ENCODE assay signal across 19 cellular contexts in genomic region chr4:92776080-92776479, GRCh38.
DNase-seq lines count a peak whose midpoint lies in the region; ATAC-seq, FAIRE-seq and TF ChIP-seq lines count a peak whose summit lies in the region.
"Had no signal": no experiment of that assay in that cellular context is flagged by ENCODE, and none has a peak within 500 bp of the region (broad histone marks: within the 10 kb centered on the region; RNA-seq: fewer than 3 reads in every experiment).

No MANE protein-coding gene starts in this region.

- 79 to 88% (median 87%) methylated on average over 3 of the region's 3 CpGs for WGBS in small intestine, 3 donors
- 80 to 89% (median 85%) methylated on average over 3 of the region's 3 CpGs for WGBS in spleen, 5 donors

- DNase-seq in PC-3 (peak; percentile 54), bronchial epithelial cell (ENCODE audit: low read depth) (peak; percentile 60), small intestine (no peak), spleen (no peak), MG63 (no peak), Kasumi-1 (lab: John Stamatoyannopoulos, UW) (no peak)
- DNase-seq: C1 segment of cervical spinal cord; Calu3; CD4-positive, alpha-beta memory T cell; COR-L47; DMS53; DMS79 treated with DMSO at 0.1 percent for 48 hours; GF-D8; GOT3; HFFc6 had no signal

- FAIRE-seq in bronchial epithelial cell (lab: Jason Lieb, UNC) = no peak
- FAIRE-seq in small intestine (lab: Jason Lieb, UNC) = peak; percentile 44
- FAIRE-seq: GM12891, GM18507, H54 had no signal

- H4K20me1 ChIP-seq in PC-3 (ENCODE audit: low read length) = no peaks in the 10 kb centered on the region

- H3K4me1 ChIP-seq in PC-3 (ENCODE audit: insufficient read depth, low read length) = peaks cover 17% of the 10 kb centered on the region
- H3K4me1 ChIP-seq in small intestine (ENCODE audit: control insufficient read depth in 2 of 2, insufficient read depth in 1 of 2, low read depth in 1 of 2, low read length in 1 of 2) = no peaks in the 10 kb centered on the region
- H3K4me1 ChIP-seq in spleen = no peaks in the 10 kb centered on the region
- H3K4me1 ChIP-seq: HAP-1 had no signal

- TF ChIP-seq CTCF in PC-3 (conservative IDR thresholded peaks at IDR 0.05; ENCODE audit: low read depth, low read length) (no peak), bronchial epithelial cell (IDR thresholded peaks at IDR 0.05; ENCODE audit: insufficient read depth, low read length, severe bottlenecking) (no peak), spleen (IDR thresholded peaks at IDR 0.05 in 8 of 11, conservative IDR thresholded peaks at IDR 0.05 in 3 of 11) (no peak)

- POLR2A ChIA-PET in PC-3 (lab: Charles Lee; ENCODE audit: unreplicated experiment) = no interaction called here

- peak overlapping the region; percentile 45 for H3K27ac ChIP-seq in PC-3 (ENCODE audit: low read length)
- H3K27ac ChIP-seq in small intestine (ENCODE audit: low read depth in 1 of 2, low read length in 1 of 2) = no peak overlapping the region
- no peak overlapping the region for H3K27ac ChIP-seq in spleen

- H3K4me2 ChIP-seq in PC-3 (ENCODE audit: low read length) = peak overlapping the region; percentile 41; the same call in 1 of the 2 replicates

- intact Hi-C loops in PC-3 (cut with micrococcal nuclease) (no loop called here), spleen (cut with DNase I; ENCODE audit: low total_unique reads) (no loop called here)

- BruUV-seq in PC-3 (replicated peaks; lab: Mats Ljungman, UMichigan) = no TSS peak

- no peaks in the 10 kb centered on the region for H3F3A ChIP-seq in PC-3 (ENCODE audit: low read length, unreplicated experiment)

- no peak overlapping the region for H2AFZ ChIP-seq in PC-3 (ENCODE audit: low read length)

- ATAC-seq in PC-3 = peak; percentile 95

- H3K36me3 ChIP-seq in PC-3 (ENCODE audit: low read depth, low read length) = no peaks in the 10 kb centered on the region
- H3K36me3 ChIP-seq in bronchial epithelial cell (ENCODE audit: control insufficient read depth, insufficient read depth, low read length) = no peaks in the 10 kb centered on the region
- H3K36me3 ChIP-seq in small intestine (ENCODE audit: control insufficient read depth in 2 of 2, insufficient read depth in 2 of 2, low read length in 2 of 2) = no peaks in the 10 kb centered on the region
- H3K36me3 ChIP-seq in spleen = no peaks in the 10 kb centered on the region
- H3K36me3 ChIP-seq in MG63 = no peaks in the 10 kb centered on the region
- H3K36me3 ChIP-seq: HAP-1 had no signal

- CTCF ChIA-PET in PC-3 (lab: Charles Lee) = no interaction called here

- H3K27me3 ChIP-seq in PC-3 (ENCODE audit: low read length) = no peaks in the 10 kb centered on the region
- H3K27me3 ChIP-seq in bronchial epithelial cell (ENCODE audit: control insufficient read depth, insufficient read depth, low read length) = no peaks in the 10 kb centered on the region
- H3K27me3 ChIP-seq in small intestine (ENCODE audit: control insufficient read depth in 2 of 2, insufficient read depth in 2 of 2, low read length in 2 of 2) = no peaks in the 10 kb centered on the region
- H3K27me3 ChIP-seq in spleen (replicated peaks in 1 of 7) = no peaks in the 10 kb centered on the region
- H3K27me3 ChIP-seq in MG63 = no peaks in the 10 kb centered on the region

- no peaks in the 10 kb centered on the region for H3K9me2 ChIP-seq in PC-3 (replicated peaks; ENCODE audit: low read length)

- no peak overlapping the region for H3K9ac ChIP-seq in PC-3 (ENCODE audit: low read length)

- H3K79me2 ChIP-seq in PC-3 (ENCODE audit: low read length) = no peaks in the 10 kb centered on the region

- no peaks in the 10 kb centered on the region for H3K9me3 ChIP-seq in PC-3 (ENCODE audit: low read length)
- H3K9me3 ChIP-seq in small intestine (ENCODE audit: control insufficient read depth, low read depth) = no peaks in the 10 kb centered on the region
- peaks cover 0 to under 1% (median 0%) of the 10 kb centered on the region in 8 donors for H3K9me3 ChIP-seq in spleen
- H3K9me3 ChIP-seq in MG63 = no peaks in the 10 kb centered on the region
- H3K9me3 ChIP-seq: HAP-1 had no signal

- no peak overlapping the region for H3K4me3 ChIP-seq in PC-3 (ENCODE audit: low read length)
- no peak overlapping the region for H3K4me3 ChIP-seq in bronchial epithelial cell (ENCODE audit: low read depth, low read length)
- no peak overlapping the region for H3K4me3 ChIP-seq in small intestine (ENCODE audit: low read depth in 1 of 2, low read length in 2 of 2)
- H3K4me3 ChIP-seq in spleen = no peak overlapping the region
- H3K4me3 ChIP-seq in MG63 = no peak overlapping the region
- H3K4me3 ChIP-seq: HAP-1 had no signal

- TF ChIP-seq POLR2A in spleen (IDR thresholded peaks at IDR 0.05) = no peak

Comparison
In these comparisons a context has a peak if more than half of its experiments do, and no peak if none do; other contexts are left out.
1. DNase-seq: peak in PC-3 (single experiment) and bronchial epithelial cell (single experiment); none in small intestine (single experiment), spleen (single experiment), MG63 (single experiment) and Kasumi-1 (0 of 2).